ENCODE assay signal across 19 cellular contexts in genomic region chr21:40047993-40048730, GRCh38.
DNase-seq lines count a peak whose midpoint lies in the region; TF ChIP-seq lines count a peak whose summit lies in the region.
"Had no signal": no experiment of that assay in that cellular context is flagged by ENCODE, and none has a peak within 500 bp of the region (broad histone marks: within the 10 kb centered on the region; RNA-seq: fewer than 3 reads in every experiment).

No MANE protein-coding gene starts in this region.

- peaks cover 16% of the 10 kb centered on the region for H3K4me1 ChIP-seq in HEK293 (ENCODE audit: control insufficient read depth, insufficient read depth, low read length)
- H3K4me1 ChIP-seq in rectal smooth muscle tissue (ENCODE audit: control insufficient read depth, insufficient read depth, low read length), result peaks cover 48% of the 10 kb centered on the region
- H3K4me1 ChIP-seq: colonic mucosa had no signal

- TF ChIP-seq CTCF in HEK293 (tag by site-specific recombination; IDR thresholded peaks at IDR 0.05) (no peak), epithelial cell of esophagus (IDR thresholded peaks at IDR 0.05; ENCODE audit: insufficient read depth, low read depth, low read length, missing control alignments) (no peak)

- H3K4me3 ChIP-seq in HEK293 (ENCODE audit: low read depth, low read length) (no peak overlapping the region), epithelial cell of esophagus (ENCODE audit: low read length) (no peak overlapping the region), rectal smooth muscle tissue (ENCODE audit: low read length) (no peak overlapping the region)
- H3K4me3 ChIP-seq: colonic mucosa, mucosa of descending colon, right atrium auricular region had no signal

- H3K9me3 ChIP-seq in HEK293 (ENCODE audit: control insufficient read depth, insufficient read depth, low read depth, low read length), result no peaks in the 10 kb centered on the region
- H3K9me3 ChIP-seq: colonic mucosa, mucosa of descending colon, right atrium auricular region had no signal

- CTCF ChIA-PET in HEK293 (lab: Yijun Ruan, JAX), result interaction anchor here (1.2 to 7.1 kb wide), 2 partner anchors 16 to 72 kb away, joined by 4 to 88 read pairs; no protein-coding TSS in a partner anchor

- H3K27ac ChIP-seq in HEK293 (ENCODE audit: extremely low read depth, low read depth, low read length), result no peak overlapping the region
- peak overlapping the region; percentile 88 for H3K27ac ChIP-seq in rectal smooth muscle tissue (ENCODE audit: low read depth, low read length)
- H3K27ac ChIP-seq: colonic mucosa, KMS-11, right atrium auricular region had no signal

- H3K27me3 ChIP-seq in rectal smooth muscle tissue (ENCODE audit: control insufficient read depth, insufficient read depth, low read length), result no peaks in the 10 kb centered on the region
- H3K27me3 ChIP-seq: colonic mucosa, right atrium auricular region had no signal

- DNase-seq in NCI-H524 (lab: John Stamatoyannopoulos, UW) (peak; percentile 46 to 77), epithelial cell of esophagus (ENCODE audit: low read depth) (peak; percentile 38), HK-2 (ENCODE audit: unreplicated experiment) (no peak), NCI-H748 treated with DMSO at 0.1 percent for 48 hours (lab: John Stamatoyannopoulos, UW) (no peak), NCI-H128 (lab: John Stamatoyannopoulos, UW; ENCODE audit: unreplicated experiment) (no peak), NCI-H1105 (lab: John Stamatoyannopoulos, UW) (no peak)
- DNase-seq: activated CD4-positive, alpha-beta memory T cell treated with anti-CD3 and anti-CD28 coated beads for 36 hours; activated naive CD4-positive, alpha-beta T cell treated with Interleukin-2 at 50 U/mL for 16 hours; AML-193; colonic mucosa; COR-L47; left cardiac atrium; mucosa of descending colon; nucleus accumbens; stimulated activated naive CD8-positive, alpha-beta T cell treated with anti-CD3 and anti-CD28 coated beads, Interleukin-15, amount 100 ng/mL, for 72 hours had no signal

- H3K36me3 ChIP-seq in HEK293 (ENCODE audit: control insufficient read depth in 2 of 2, insufficient read depth in 1 of 2, low read length in 2 of 2), result no peaks in the 10 kb centered on the region
- H3K36me3 ChIP-seq in rectal smooth muscle tissue (ENCODE audit: control insufficient read depth, insufficient read depth, low read length), result no peaks in the 10 kb centered on the region
- H3K36me3 ChIP-seq: colonic mucosa, right atrium auricular region had no signal

- POLR2A ChIA-PET in HEK293 (lab: Yijun Ruan, JAX), result no interaction called here

- H3K9ac ChIP-seq in rectal smooth muscle tissue (ENCODE audit: low read length), result no peak overlapping the region
- H3K9ac ChIP-seq: KMS-11 had no signal

TF ChIP-seq in HEK293, 187 proteins besides CTCF, POLR2A, EP300 and RAD21:
- TF ChIP-seq ZNF24 (tag by site-specific recombination; IDR thresholded peaks at IDR 0.05), result no peak
- TF ChIP-seq ZBTB21 (tag by site-specific recombination; IDR thresholded peaks at IDR 0.05), result 0 out of 2 replicates have a peak, but pooled peaks have one; percentile 36
- TF ChIP-seq ATF2 (tag by site-specific recombination; IDR thresholded peaks at IDR 0.05; ENCODE audit: low read depth), result peak; percentile 17; the same call in 1 of the 2 replicates

Comparison
In these comparisons a context has a peak if more than half of its experiments do, and no peak if none do; other contexts are left out.
1. DNase-seq: peak in NCI-H524 (2 of 2) and epithelial cell of esophagus (single experiment); none in HK-2 (single experiment), NCI-H748 treated with DMSO at 0.1 percent for 48 hours (single experiment), NCI-H128 (single experiment) and NCI-H1105 (single experiment).